8 cellular contexts compared by ENCODE assay signal in the genomic region with DNA sequence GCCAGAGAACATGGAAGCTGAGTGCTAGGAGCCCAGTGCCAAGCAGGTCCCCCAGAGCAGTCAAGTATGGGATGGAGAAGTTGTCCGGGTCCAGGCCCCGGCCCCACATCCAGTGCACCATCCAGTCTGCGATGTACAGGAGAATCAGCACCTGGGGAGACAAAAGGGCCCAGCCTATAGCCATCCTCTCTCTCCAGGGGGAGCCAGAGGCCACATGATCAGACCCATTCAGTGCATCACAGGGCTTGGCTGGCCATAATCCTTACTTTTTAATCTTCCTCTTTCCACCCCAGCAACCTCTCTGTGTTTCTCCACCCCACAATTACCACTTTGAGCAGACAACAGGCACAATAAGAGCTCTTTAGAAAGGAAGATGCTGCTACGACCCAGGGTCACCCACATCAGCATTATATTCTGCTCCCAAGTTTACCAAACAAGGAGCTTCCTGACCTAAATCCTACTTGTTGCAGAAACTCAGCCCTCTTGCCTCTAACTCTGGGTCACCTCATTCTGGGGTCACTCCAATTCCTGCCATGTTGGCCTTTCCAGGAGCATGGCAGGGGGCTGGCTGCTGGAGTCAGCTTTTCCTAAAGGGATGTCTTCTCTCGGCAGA. TPM values are rescaled to one million over a fixed set of nuclear protein-coding genes. Genes with fewer than 3 reads are reported as not detected.
A peak's percentile ranks its signal among the peaks of the same experiment; 100 is the strongest.
DNase-seq lines count a peak whose midpoint lies in the region; ATAC-seq, FAIRE-seq and TF ChIP-seq lines count a peak whose summit lies in the region.

No MANE protein-coding gene starts in this region.

- DNase-seq in SHP77 (lab: John Stamatoyannopoulos, UW): peak; percentile 45 to 46
- DNase-seq in SHP77 treated with DMSO at 0.1 percent for 48 hours (lab: John Stamatoyannopoulos, UW): no peak
- peak; percentile 83 for DNase-seq in HT-29 (ENCODE audit: low spot score)
- DNase-seq in activated T-helper 2 cell treated with anti-CD3 and anti-CD28 coated beads, Interferon-gamma antibody, Interleukin-2, Interleukin-4, amounts not matched to agents 10 μg/mL and 5 μg/mL and 100 μg/mL, durations not matched to agents 14 hours and 24 hours and 36 hours (ENCODE audit: low spot score): peak; percentile 48
- peak; percentile 57 to 68 for DNase-seq in frontal cortex (ENCODE audit: low spot score in 2 of 2)

- no peak overlapping the region for H2AFZ ChIP-seq in OCI-LY3 (ENCODE audit: low read depth, low read length)
- no peak overlapping the region for H2AFZ ChIP-seq in parathyroid adenoma

- no peak overlapping the region for H3K4me3 Mint-ChIP-seq in activated T-helper 2 cell treated with anti-CD3 and anti-CD28 coated beads, Interferon-gamma antibody, Interleukin-2, Interleukin-4, amounts not matched to agents 10 μg/mL and 5 μg/mL and 100 μg/mL, durations not matched to agents 14 hours and 24 hours and 36 hours (ENCODE audit: low read depth)

- H3K36me3 ChIP-seq in OCI-LY3 (replicated peaks; ENCODE audit: low read depth, low read length) (peaks cover 82% of the 10 kb centered on the region), parathyroid adenoma (ENCODE audit: control insufficient read depth, insufficient read depth, low read length) (no peaks in the 10 kb centered on the region)

- no peak for FAIRE-seq in frontal cortex (lab: Jason Lieb, UNC)

- no peaks in the 10 kb centered on the region for H3K9me3 ChIP-seq in OCI-LY3 (ENCODE audit: insufficient read depth, low read length)
- no peaks in the 10 kb centered on the region for H3K9me3 ChIP-seq in parathyroid adenoma (ENCODE audit: control insufficient read depth, low read length)

- TF ChIP-seq CTCF in OCI-LY3 (IDR thresholded peaks at IDR 0.05; ENCODE audit: low read depth, low read length) (peak; percentile 96), parathyroid adenoma (IDR thresholded peaks at IDR 0.05) (peak; percentile 58)

- H3K4me2 ChIP-seq in OCI-LY3 (ENCODE audit: low read length): peak overlapping the region; percentile 30; the same call in 1 of the 2 replicates
- no peak overlapping the region for H3K4me2 ChIP-seq in parathyroid adenoma (ENCODE audit: low read length)

- no peak for ATAC-seq in GM19455 (IDR thresholded peaks at IDR 0.05; ENCODE audit: unreplicated experiment)

- H3K27me3 Mint-ChIP-seq in activated T-helper 2 cell treated with anti-CD3 and anti-CD28 coated beads, Interferon-gamma antibody, Interleukin-2, Interleukin-4, amounts not matched to agents 10 μg/mL and 5 μg/mL and 100 μg/mL, durations not matched to agents 14 hours and 24 hours and 36 hours (ENCODE audit: low read depth): no peaks in the 10 kb centered on the region

- H3K4me3 ChIP-seq in OCI-LY3 (ENCODE audit: low read length): no peak overlapping the region
- H3K4me3 ChIP-seq in parathyroid adenoma (ENCODE audit: low read depth, low read length): no peak overlapping the region

- H3K4me1 ChIP-seq in OCI-LY3 (ENCODE audit: low read length) (peaks cover 37% of the 10 kb centered on the region), parathyroid adenoma (no peaks in the 10 kb centered on the region)

- peaks cover 33% of the 10 kb centered on the region for H3K79me2 ChIP-seq in OCI-LY3 (ENCODE audit: low read length)
- no peaks in the 10 kb centered on the region for H3K79me2 ChIP-seq in parathyroid adenoma

- no peak overlapping the region for H3K27ac Mint-ChIP-seq in activated T-helper 2 cell treated with anti-CD3 and anti-CD28 coated beads, Interferon-gamma antibody, Interleukin-2, Interleukin-4, amounts not matched to agents 10 μg/mL and 5 μg/mL and 100 μg/mL, durations not matched to agents 14 hours and 24 hours and 36 hours

- H3K4me1 Mint-ChIP-seq in activated T-helper 2 cell treated with anti-CD3 and anti-CD28 coated beads, Interferon-gamma antibody, Interleukin-2, Interleukin-4, amounts not matched to agents 10 μg/mL and 5 μg/mL and 100 μg/mL, durations not matched to agents 14 hours and 24 hours and 36 hours (ENCODE audit: low read depth): peaks cover 27% of the 10 kb centered on the region

- H3K27ac ChIP-seq in OCI-LY3 (ENCODE audit: low read length): peak overlapping the region; percentile 67
- no peak overlapping the region for H3K27ac ChIP-seq in parathyroid adenoma

- no peaks in the 10 kb centered on the region for H3K9me3 Mint-ChIP-seq in activated T-helper 2 cell treated with anti-CD3 and anti-CD28 coated beads, Interferon-gamma antibody, Interleukin-2, Interleukin-4, amounts not matched to agents 10 μg/mL and 5 μg/mL and 100 μg/mL, durations not matched to agents 14 hours and 24 hours and 36 hours

- peaks cover 43% of the 10 kb centered on the region for H4K20me1 ChIP-seq in OCI-LY3 (ENCODE audit: insufficient read depth, low read length)

- intact Hi-C loops in activated T-helper 2 cell treated with anti-CD3 and anti-CD28 coated beads, Interferon-gamma antibody, Interleukin-2, Interleukin-4, amounts not matched to agents 10 μg/mL and 5 μg/mL and 100 μg/mL, durations not matched to agents 14 hours and 24 hours and 36 hours (cut with micrococcal nuclease): loop anchor here (1.0 to 5.0 kb wide), 3 partner anchors 126 to 316 kb away; no protein-coding TSS in a partner anchor

- H3K36me3 Mint-ChIP-seq in activated T-helper 2 cell treated with anti-CD3 and anti-CD28 coated beads, Interferon-gamma antibody, Interleukin-2, Interleukin-4, amounts not matched to agents 10 μg/mL and 5 μg/mL and 100 μg/mL, durations not matched to agents 14 hours and 24 hours and 36 hours (ENCODE audit: low read depth): peaks cover 62% of the 10 kb centered on the region

- H3K27me3 ChIP-seq in OCI-LY3 (ENCODE audit: low read depth, low read length) (no peaks in the 10 kb centered on the region), parathyroid adenoma (ENCODE audit: control insufficient read depth, insufficient read depth, low read length) (no peaks in the 10 kb centered on the region)

- peak overlapping the region; percentile 4; the same call in 1 of the 2 replicates for H3K9ac ChIP-seq in OCI-LY3 (ENCODE audit: low read length)
- no peak overlapping the region for H3K9ac ChIP-seq in parathyroid adenoma

RNA-seq across cellular contexts. Expression of gene RAB29, which starts 16.4 kb away (rescaled TPM):
- 3.6 and 4.7 TPM in 2 replicates for total RNA-seq in HT-29 (2014; rRNA removed; shearing (Covaris generic))
- 26.2 and 26.7 TPM in 2 replicates for total RNA-seq in activated T-helper 2 cell treated with anti-CD3 and anti-CD28 coated beads, Interferon-gamma antibody, Interleukin-2, Interleukin-4, amounts not matched to agents 10 μg/mL and 5 μg/mL and 100 μg/mL, durations not matched to agents 14 hours and 24 hours and 36 hours
- total RNA-seq in frontal cortex: 6.5 TPM

RNA-seq across cellular contexts. Expression of gene SLC41A1, which starts 21.3 kb away (rescaled TPM):
- total RNA-seq in HT-29 (2014; rRNA removed; shearing (Covaris generic)): 5.0 and 5.4 TPM in 2 replicates
- 46.9 and 48.5 TPM in 2 replicates for total RNA-seq in activated T-helper 2 cell treated with anti-CD3 and anti-CD28 coated beads, Interferon-gamma antibody, Interleukin-2, Interleukin-4, amounts not matched to agents 10 μg/mL and 5 μg/mL and 100 μg/mL, durations not matched to agents 14 hours and 24 hours and 36 hours
- total RNA-seq in frontal cortex: 5.3 TPM

RNA-seq across cellular contexts. Expression of gene NUCKS1, which starts 41.7 kb away (rescaled TPM):
- 41.9 and 42.8 TPM in 2 replicates for total RNA-seq in HT-29 (2014; rRNA removed; shearing (Covaris generic))
- 176 and 180 TPM in 2 replicates for total RNA-seq in activated T-helper 2 cell treated with anti-CD3 and anti-CD28 coated beads, Interferon-gamma antibody, Interleukin-2, Interleukin-4, amounts not matched to agents 10 μg/mL and 5 μg/mL and 100 μg/mL, durations not matched to agents 14 hours and 24 hours and 36 hours
- 234 TPM for total RNA-seq in frontal cortex

RNA-seq across cellular contexts. Expression of gene PM20D1, which starts 58.3 kb away (rescaled TPM):
- total RNA-seq in HT-29 (2014; rRNA removed; shearing (Covaris generic)): not detected in 2 replicates
- 0.57 and 0.78 TPM in 2 replicates for total RNA-seq in activated T-helper 2 cell treated with anti-CD3 and anti-CD28 coated beads, Interferon-gamma antibody, Interleukin-2, Interleukin-4, amounts not matched to agents 10 μg/mL and 5 μg/mL and 100 μg/mL, durations not matched to agents 14 hours and 24 hours and 36 hours
- under 0.01 TPM for total RNA-seq in frontal cortex
